10 cellular contexts compared by ENCODE assay signal in the genomic region with DNA sequence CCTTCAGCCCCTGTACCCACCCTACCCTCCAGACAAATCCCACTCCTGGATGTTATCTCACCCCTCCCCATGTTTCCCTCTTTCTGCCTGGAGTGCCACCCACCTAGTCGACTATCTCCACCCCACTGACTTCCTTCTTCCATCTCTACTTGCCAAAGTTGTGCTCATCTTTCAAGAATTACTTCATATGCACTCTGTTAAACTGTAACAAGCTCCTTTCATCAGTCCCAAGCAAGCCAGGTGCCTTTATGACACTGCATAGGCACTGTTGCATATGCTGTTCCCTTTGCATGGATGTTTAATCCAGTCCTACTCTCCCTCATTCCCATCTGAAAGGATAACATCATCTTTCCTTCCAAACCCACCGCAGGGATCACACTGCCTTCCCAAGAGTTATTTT.
"Had no signal": no experiment of that assay in that cellular context is flagged by ENCODE, and none has a peak within 500 bp of the region (broad histone marks: within the 10 kb centered on the region; RNA-seq: fewer than 3 reads in every experiment).

No MANE protein-coding gene starts in this region.

- ATAC-seq: activated CD4-positive, CD25-positive, alpha-beta regulatory T cell treated with anti-CD3 and anti-CD28 coated beads, Interleukin-2, amount 50 U/mL, for 24 hours; heart right ventricle; natural killer cell treated with Interleukin-12 subunit alpha and Interleukin-12 subunit beta and Interleukin-15 and Interleukin-18, amount 100 ng/mL, for 72 hours had no signal

- H3K27ac Mint-ChIP-seq: effector memory CD8-positive, alpha-beta T cell; natural killer cell treated with Interleukin-12 subunit alpha and Interleukin-12 subunit beta and Interleukin-15 and Interleukin-18, amount 100 ng/mL, for 72 hours; type B pancreatic cell had no signal

- H3K27me3 Mint-ChIP-seq: type B pancreatic cell had no signal

- H3K27ac ChIP-seq: heart right ventricle, prostate gland, suprapubic skin had no signal

- H3K4me3 ChIP-seq: heart right ventricle, prostate gland, suprapubic skin had no signal

- H3K9me3 Mint-ChIP-seq: effector memory CD8-positive, alpha-beta T cell; natural killer cell treated with Interleukin-12 subunit alpha and Interleukin-12 subunit beta and Interleukin-15 and Interleukin-18, amount 100 ng/mL, for 72 hours had no signal

- DNase-seq: activated naive CD4-positive, alpha-beta T cell treated with Interleukin-2 at 50 U/mL for 16 hours; activated T-cell treated with anti-CD3 and anti-CD28 coated beads for 4 hours; aorta; heart right ventricle had no signal

- H3K9me3 ChIP-seq: heart right ventricle, prostate gland, suprapubic skin had no signal

- H3K36me3 ChIP-seq: heart right ventricle, prostate gland, suprapubic skin had no signal

- H3K4me3 Mint-ChIP-seq: effector memory CD8-positive, alpha-beta T cell; natural killer cell treated with Interleukin-12 subunit alpha and Interleukin-12 subunit beta and Interleukin-15 and Interleukin-18, amount 100 ng/mL, for 72 hours; type B pancreatic cell had no signal

- H3K4me1 ChIP-seq: heart right ventricle, prostate gland, suprapubic skin had no signal

- H3K27me3 ChIP-seq: heart right ventricle, suprapubic skin had no signal
